In genomic region chr16:22216191-22216831, GRCh38 we compare ENCODE assay signal across 10 cellular contexts. TPM values are rescaled to one million over a fixed set of nuclear protein-coding genes. Genes with fewer than 3 reads are reported as not detected.
DNase-seq lines count a peak whose midpoint lies in the region; ATAC-seq and TF ChIP-seq lines count a peak whose summit lies in the region.
"Had no signal": no experiment of that assay in that cellular context is flagged by ENCODE, and none has a peak within 500 bp of the region (broad histone marks: within the 10 kb centered on the region; RNA-seq: fewer than 3 reads in every experiment).

No MANE protein-coding gene starts in this region.

- H3K4me3 ChIP-seq in skeletal muscle tissue (ENCODE audit: low read length in 3 of 3) (no peak overlapping the region), endodermal cell (ENCODE audit: low read length) (no peak overlapping the region)

- peaks cover 9% of the 10 kb centered on the region for H3K36me3 Mint-ChIP-seq in activated CD4-positive, alpha-beta T cell treated with anti-CD3 and anti-CD28 coated beads, Interleukin-2, amount 10 ng/mL, durations not matched to agents 7 days and 5 days (ENCODE audit: low read depth)
- H3K36me3 Mint-ChIP-seq in activated CD4-positive, alpha-beta T cell treated with anti-CD3 and anti-CD28 coated beads for 36 hours (ENCODE audit: low read depth): peaks cover 22% of the 10 kb centered on the region
- peaks cover 13% of the 10 kb centered on the region for H3K36me3 Mint-ChIP-seq in endodermal cell (ENCODE audit: low read depth)

- H3K27ac ChIP-seq in skeletal muscle tissue (ENCODE audit: low read depth, low read length): peak overlapping the region; percentile 32
- no peak overlapping the region for H3K27ac ChIP-seq in endodermal cell (ENCODE audit: low read depth, low read length)

- CTCF ChIA-PET in activated CD4-positive, alpha-beta T cell treated with anti-CD3 and anti-CD28 coated beads, Interleukin-2, amount 10 ng/mL, durations not matched to agents 7 days and 5 days (lab: Charles Lee): interaction anchor here (0.9 to 1.5 kb wide), 4 partner anchors 18 to 81 kb away, joined by 3 to 8 read pairs (median 3); partner anchors contain the start of gene POLR3E
- CTCF ChIA-PET in activated CD4-positive, alpha-beta T cell treated with anti-CD3 and anti-CD28 coated beads for 36 hours (lab: Charles Lee): interaction anchor here (0.8 to 1.4 kb wide), 2 partner anchors 9 to 23 kb away, joined by 4 to 5 read pairs; no protein-coding TSS in a partner anchor

- H3K4me1 Mint-ChIP-seq in activated CD4-positive, alpha-beta T cell treated with anti-CD3 and anti-CD28 coated beads, Interleukin-2, amount 10 ng/mL, durations not matched to agents 7 days and 5 days: peaks cover 11% of the 10 kb centered on the region
- H3K4me1 Mint-ChIP-seq in activated CD4-positive, alpha-beta T cell treated with anti-CD3 and anti-CD28 coated beads for 36 hours: peaks cover 12% of the 10 kb centered on the region
- peaks cover 16% of the 10 kb centered on the region for H3K4me1 Mint-ChIP-seq in endodermal cell

- H3K27me3 ChIP-seq in skeletal muscle tissue (ENCODE audit: control insufficient read depth in 3 of 3, insufficient read depth in 3 of 3, low read length in 3 of 3): no peaks in the 10 kb centered on the region
- no peaks in the 10 kb centered on the region for H3K27me3 ChIP-seq in endodermal cell (ENCODE audit: control insufficient read depth, insufficient read depth, low read length, poor library complexity, severe bottlenecking)

- 94 to 100% methylated on average over 6 to 9 of the region's 9 CpGs for WGBS in endodermal cell (ENCODE audit: insufficient coverage in 1 of 2, insufficient read length in 1 of 2), 2 experiments

- TF ChIP-seq CTCF in endodermal cell (conservative IDR thresholded peaks at IDR 0.05): no peak

- no peak overlapping the region for H3K4me3 Mint-ChIP-seq in activated CD4-positive, alpha-beta T cell treated with anti-CD3 and anti-CD28 coated beads, Interleukin-2, amount 10 ng/mL, durations not matched to agents 7 days and 5 days
- H3K4me3 Mint-ChIP-seq in activated CD4-positive, alpha-beta T cell treated with anti-CD3 and anti-CD28 coated beads for 36 hours: no peak overlapping the region
- no peak overlapping the region for H3K4me3 Mint-ChIP-seq in endodermal cell

- no peaks in the 10 kb centered on the region for H3K27me3 Mint-ChIP-seq in activated CD4-positive, alpha-beta T cell treated with anti-CD3 and anti-CD28 coated beads, Interleukin-2, amount 10 ng/mL, durations not matched to agents 7 days and 5 days
- H3K27me3 Mint-ChIP-seq in activated CD4-positive, alpha-beta T cell treated with anti-CD3 and anti-CD28 coated beads for 36 hours: no peaks in the 10 kb centered on the region
- H3K27me3 Mint-ChIP-seq in endodermal cell (ENCODE audit: insufficient read depth): peaks cover 2% of the 10 kb centered on the region

- H3K4me1 ChIP-seq in skeletal muscle tissue (ENCODE audit: control insufficient read depth in 3 of 3, insufficient read depth in 3 of 3, low read length in 3 of 3): peaks cover 52 to 59% (median 54%) of the 10 kb centered on the region in 3 donors
- peaks cover 7% of the 10 kb centered on the region for H3K4me1 ChIP-seq in endodermal cell (ENCODE audit: control insufficient read depth, insufficient read depth, low read length)

- H3K9me3 ChIP-seq in skeletal muscle tissue (ENCODE audit: control insufficient read depth in 3 of 3, low read length in 3 of 3) (no peaks in the 10 kb centered on the region), endodermal cell (ENCODE audit: control insufficient read depth, low read length) (peaks cover 11% of the 10 kb centered on the region)

- H3K9ac ChIP-seq in skeletal muscle tissue (ENCODE audit: low read depth in 1 of 3, low read length in 3 of 3): no peak overlapping the region
- H3K9ac ChIP-seq in endodermal cell (ENCODE audit: extremely low read depth, low read length, poor library complexity, severe bottlenecking): no peak overlapping the region

- DNase-seq in activated CD4-positive, alpha-beta T cell treated with anti-CD3 and anti-CD28 coated beads, Interleukin-2, amount 10 ng/mL, durations not matched to agents 7 days and 5 days: no peak
- DNase-seq in activated CD4-positive, alpha-beta T cell treated with anti-CD3 and anti-CD28 coated beads for 36 hours: no peak
- DNase-seq in NCI-H82 treated with DMSO at 0.1 percent for 48 hours (lab: John Stamatoyannopoulos, UW; ENCODE audit: unreplicated experiment): peak; percentile 29
- peak; percentile 90 for DNase-seq in cerebellar cortex (ENCODE audit: low spot score)
- no peak for DNase-seq in NCI-H526 treated with DMSO at 0.1 percent for 48 hours (lab: John Stamatoyannopoulos, UW)
- DNase-seq in endodermal cell: no peak
- DNase-seq in NCI-H69 (lab: John Stamatoyannopoulos, UW): no peak
- DNase-seq: activated CD8-positive, alpha-beta memory T cell treated with anti-CD3 and anti-CD28 coated beads for 24 hours had no signal

- peak overlapping the region; percentile 1 for H3K27ac Mint-ChIP-seq in activated CD4-positive, alpha-beta T cell treated with anti-CD3 and anti-CD28 coated beads, Interleukin-2, amount 10 ng/mL, durations not matched to agents 7 days and 5 days
- no peak overlapping the region for H3K27ac Mint-ChIP-seq in activated CD4-positive, alpha-beta T cell treated with anti-CD3 and anti-CD28 coated beads for 36 hours
- no peak overlapping the region for H3K27ac Mint-ChIP-seq in endodermal cell

- POLR2A ChIA-PET in activated CD4-positive, alpha-beta T cell treated with anti-CD3 and anti-CD28 coated beads, Interleukin-2, amount 10 ng/mL, durations not matched to agents 7 days and 5 days (lab: Charles Lee): no interaction called here
- POLR2A ChIA-PET in activated CD4-positive, alpha-beta T cell treated with anti-CD3 and anti-CD28 coated beads for 36 hours (lab: Charles Lee): no interaction called here

- H3K36me3 ChIP-seq in skeletal muscle tissue (ENCODE audit: control insufficient read depth in 3 of 3, insufficient read depth in 3 of 3, low read length in 3 of 3): peaks cover 0 to 3% (median 0%) of the 10 kb centered on the region in 3 donors
- no peaks in the 10 kb centered on the region for H3K36me3 ChIP-seq in endodermal cell (ENCODE audit: control insufficient read depth, insufficient read depth, low read length)

- no peak for ATAC-seq in activated CD4-positive, alpha-beta T cell treated with anti-CD3 and anti-CD28 coated beads for 36 hours

- intact Hi-C loops in activated CD4-positive, alpha-beta T cell treated with anti-CD3 and anti-CD28 coated beads for 36 hours (cut with DNase I, micrococcal nuclease): no loop called here

- no peaks in the 10 kb centered on the region for H3K9me3 Mint-ChIP-seq in activated CD4-positive, alpha-beta T cell treated with anti-CD3 and anti-CD28 coated beads, Interleukin-2, amount 10 ng/mL, durations not matched to agents 7 days and 5 days
- no peaks in the 10 kb centered on the region for H3K9me3 Mint-ChIP-seq in activated CD4-positive, alpha-beta T cell treated with anti-CD3 and anti-CD28 coated beads for 36 hours (ENCODE audit: low read depth)
- peaks cover 9% of the 10 kb centered on the region for H3K9me3 Mint-ChIP-seq in endodermal cell

RNA-seq across cellular contexts. Expression of gene EEF2K, which starts 10.2 kb away (rescaled TPM):
- 10 to 100 TPM; 21.9 to 23.8 TPM for total RNA-seq in activated CD4-positive, alpha-beta T cell treated with anti-CD3 and anti-CD28 coated beads, Interleukin-2, amount 10 ng/mL, durations not matched to agents 7 days and 5 days
- total RNA-seq in activated CD4-positive, alpha-beta T cell treated with anti-CD3 and anti-CD28 coated beads for 36 hours: 10 to 100 TPM; 23.9 to 28.3 TPM
- total RNA-seq in skeletal muscle tissue: 86.1 TPM
- total RNA-seq in endodermal cell: 10 to 100 TPM in 1 of 2 donors, 1 to 10 TPM in 1; 9.8 to 15.8 TPM
- polyA plus RNA-seq in endodermal cell (2013, experiment 1 of 2): 6.8 TPM
- 7.8 TPM for polyA plus RNA-seq in endodermal cell (2013, experiment 2 of 2)

RNA-seq across cellular contexts. Expression of gene SDR42E2, which starts 54.0 kb away (rescaled TPM):
- total RNA-seq in activated CD4-positive, alpha-beta T cell treated with anti-CD3 and anti-CD28 coated beads, Interleukin-2, amount 10 ng/mL, durations not matched to agents 7 days and 5 days: under 1 TPM in 1 of 2 experiments, not detected in 1; 0.22 TPM
- under 1 TPM in 1 of 2 experiments, not detected in 1; 0.07 TPM for total RNA-seq in activated CD4-positive, alpha-beta T cell treated with anti-CD3 and anti-CD28 coated beads for 36 hours
- total RNA-seq in skeletal muscle tissue (not detected), endodermal cell (not detected)
- 0.11 TPM for polyA plus RNA-seq in endodermal cell (2013, experiment 1 of 2)
- not detected for polyA plus RNA-seq in endodermal cell (2013, experiment 2 of 2)
- total RNA-seq: H4 had no signal

Comparison
In these comparisons a context has a peak if more than half of its experiments do, and no peak if none do; other contexts are left out.
1. DNase-seq: peak in NCI-H82 treated with DMSO at 0.1 percent for 48 hours (single experiment) and cerebellar cortex (single experiment); none in activated CD4-positive, alpha-beta T cell treated with anti-CD3 and anti-CD28 coated beads, Interleukin-2, amount 10 ng/mL, durations not matched to agents 7 days and 5 days (single experiment), activated CD4-positive, alpha-beta T cell treated with anti-CD3 and anti-CD28 coated beads for 36 hours (single experiment), NCI-H526 treated with DMSO at 0.1 percent for 48 hours (single experiment), endodermal cell (single experiment) and NCI-H69 (single experiment).